ENCODE assay signal across 8 cellular contexts in the genomic region with DNA sequence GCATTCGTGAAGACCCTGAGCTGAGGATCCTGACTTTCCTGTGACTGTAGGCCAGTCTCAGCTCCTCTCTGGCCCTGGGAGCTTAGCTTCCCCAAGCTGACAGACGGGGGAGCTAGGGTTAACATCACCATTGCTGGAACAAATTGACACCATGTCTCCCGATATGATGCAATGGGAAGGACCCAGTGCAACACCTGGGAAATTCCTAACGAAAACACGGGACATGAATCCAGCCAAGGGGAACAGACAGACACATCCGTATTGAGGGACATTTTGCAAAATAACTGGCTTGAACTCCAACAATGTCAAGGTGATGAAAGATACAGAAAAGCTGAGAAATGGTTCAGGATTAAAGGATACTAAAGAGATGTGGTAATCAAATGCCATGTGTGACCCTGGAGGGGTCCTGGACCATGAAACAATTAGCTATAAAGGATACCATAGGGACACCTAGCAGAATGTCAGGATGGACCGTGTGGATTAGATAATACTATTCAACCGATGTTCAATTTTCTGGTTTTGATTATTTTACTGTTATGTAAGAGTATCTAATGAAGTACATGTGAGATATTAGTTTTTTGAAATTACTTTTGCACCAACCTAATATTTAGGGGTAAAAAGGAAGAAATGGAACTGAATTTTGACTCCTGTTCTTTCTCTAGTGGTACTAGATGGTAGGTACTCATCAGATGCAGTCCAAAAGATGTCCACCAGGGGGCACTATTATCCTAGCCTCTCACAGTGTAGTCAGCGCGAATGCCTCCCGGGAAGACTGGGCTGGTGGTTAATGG. TPM values are rescaled to one million over a fixed set of nuclear protein-coding genes. Genes with fewer than 3 reads are reported as not detected.
DNase-seq lines count a peak whose midpoint lies in the region; ATAC-seq and TF ChIP-seq lines count a peak whose summit lies in the region.

No MANE protein-coding gene starts in this region.

- DNase-seq in NCI-H526 treated with DMSO at 0.1 percent for 48 hours (lab: John Stamatoyannopoulos, UW): peak; percentile 44
- peak; percentile 67 to 89 for DNase-seq in activated CD4-positive, alpha-beta T cell treated with anti-CD3 and anti-CD28 coated beads, Interleukin-2, amount 50 U/mL, for 24 hours (ENCODE audit: low read depth in 1 of 2, low spot score in 1 of 2)
- DNase-seq in ecto neural progenitor cell (ENCODE audit: low spot score): peak; percentile 85
- DNase-seq in lung (ENCODE audit: low spot score): peak; percentile 92
- DNase-seq in stimulated activated CD8-positive, alpha-beta memory T cell treated with anti-CD3 and anti-CD28 coated beads, Interleukin-15, amount 100 ng/mL, for 4 hours (ENCODE audit: low read depth in 2 of 2): peak; percentile 24 to 74

- H3K27me3 ChIP-seq in BLaER1 (no peaks in the 10 kb centered on the region), lung (ENCODE audit: control insufficient read depth, insufficient read depth) (no peaks in the 10 kb centered on the region)

- WGBS in lung, 2 donors: 21 to 37% methylated on average over 11 of the region's 11 CpGs

- peak overlapping the region; percentile 96; the same call in 1 of the 2 replicates for H3K4me2 ChIP-seq in BLaER1

- H3K27ac ChIP-seq in BLaER1 (no peak overlapping the region), lung (ENCODE audit: low read depth in 1 of 2, low read length in 1 of 2) (peak overlapping the region in 1 of 2 donors; percentile 62)

- H3K36me3 ChIP-seq in BLaER1: no peaks in the 10 kb centered on the region
- H3K36me3 ChIP-seq in lung (ENCODE audit: control insufficient read depth in 2 of 2, insufficient read depth in 2 of 2, low read length in 2 of 2): peaks cover 0 to 8% of the 10 kb centered on the region in 2 donors

- H3K4me1 ChIP-seq in BLaER1 (peaks cover 52% of the 10 kb centered on the region), lung (ENCODE audit: control insufficient read depth in 2 of 2, insufficient read depth in 2 of 2, low read length in 2 of 2) (peaks cover 0 to 1% of the 10 kb centered on the region in 2 donors)

- TF ChIP-seq CTCF in lung (IDR thresholded peaks at IDR 0.05; ENCODE audit: control extremely low read depth, extremely low read depth): peak; percentile 90

- no peaks in the 10 kb centered on the region for H4K20me1 ChIP-seq in BLaER1

- ATAC-seq in GM19023 (IDR thresholded peaks at IDR 0.05; ENCODE audit: unreplicated experiment): peak; percentile 74
- peak; percentile 76 for ATAC-seq in HG03378 (IDR thresholded peaks at IDR 0.05; ENCODE audit: unreplicated experiment)
- ATAC-seq in lung (ENCODE audit: insufficient read depth, low FRiP score): peak; percentile 92

- H3K9me3 ChIP-seq in BLaER1 (no peaks in the 10 kb centered on the region), lung (ENCODE audit: control insufficient read depth in 2 of 2, insufficient read depth in 1 of 2, low read length in 1 of 2) (no peaks in the 10 kb centered on the region)

- no peak overlapping the region for H3K9ac ChIP-seq in BLaER1

- no peak overlapping the region for H3K4me3 ChIP-seq in BLaER1
- H3K4me3 ChIP-seq in lung: no peak overlapping the region

RNA-seq across cellular contexts. Expression of gene NDST1, which starts 52.7 kb away (rescaled TPM):
- 100 to 1,000 TPM in 1 of 2 donors, 10 to 100 TPM in 1; 71.6 to 145 TPM for total RNA-seq in lung
- 10 to 100 TPM; 45.6 to 49.8 TPM for polyA plus RNA-seq in lung
